Comparison of ENCODE assay signal across 1 cellular context in the genomic region with DNA sequence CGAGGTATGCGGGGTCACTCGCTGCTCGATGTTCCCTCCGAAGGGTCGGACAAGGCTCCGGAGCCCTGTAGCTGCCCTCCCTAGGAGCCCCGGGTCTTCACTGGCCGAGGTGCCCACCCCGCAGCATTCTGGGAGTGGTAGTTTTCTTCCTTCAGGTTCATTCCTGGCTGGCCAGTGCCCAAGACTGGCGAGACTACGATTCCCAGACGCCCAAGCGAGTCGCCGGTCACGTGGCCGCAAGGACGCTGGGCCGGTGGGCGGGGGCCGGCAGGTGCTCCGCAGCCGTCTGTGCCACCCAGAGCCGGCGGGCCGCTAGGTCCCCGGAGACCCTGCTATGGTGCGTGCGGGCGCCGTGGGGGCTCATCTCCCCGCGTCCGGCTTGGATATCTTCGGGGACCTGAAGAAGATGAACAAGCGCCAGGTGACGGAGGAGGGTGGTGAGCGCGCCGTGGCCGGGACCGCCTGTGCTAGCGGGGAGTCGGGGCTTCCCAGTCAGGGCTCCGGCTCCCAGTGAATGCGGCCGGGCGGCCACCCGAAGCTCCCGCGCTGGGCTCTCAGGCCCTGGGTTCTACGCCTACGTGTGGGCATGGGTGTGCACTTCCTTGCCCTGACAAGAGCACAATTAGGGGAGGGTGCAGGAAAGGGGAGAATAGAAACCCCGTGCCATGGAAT.
TF ChIP-seq lines count a peak whose summit lies in the region.

A gene (plus strand): TSS at position 270 of the 672 bp plus-strand sequence. CDS start 65 bp downstream, at position 335.

TF ChIP-seq in K562, 482 proteins besides CTCF, POLR2A, EP300 and RAD21 (continued from another document and continues in another):
- TF ChIP-seq HDAC2 (IDR thresholded peaks at IDR 0.05), result no peak
- no peak for TF ChIP-seq SP2 (IDR thresholded peaks at IDR 0.05; ENCODE audit: extremely low read depth, low read depth, low read length, poor library complexity, severe bottlenecking)
- no peak for TF ChIP-seq CBX2 (IDR thresholded peaks at IDR 0.05; ENCODE audit: insufficient read depth, low read length, poor library complexity, severe bottlenecking)
- TF ChIP-seq, protein P1, sequence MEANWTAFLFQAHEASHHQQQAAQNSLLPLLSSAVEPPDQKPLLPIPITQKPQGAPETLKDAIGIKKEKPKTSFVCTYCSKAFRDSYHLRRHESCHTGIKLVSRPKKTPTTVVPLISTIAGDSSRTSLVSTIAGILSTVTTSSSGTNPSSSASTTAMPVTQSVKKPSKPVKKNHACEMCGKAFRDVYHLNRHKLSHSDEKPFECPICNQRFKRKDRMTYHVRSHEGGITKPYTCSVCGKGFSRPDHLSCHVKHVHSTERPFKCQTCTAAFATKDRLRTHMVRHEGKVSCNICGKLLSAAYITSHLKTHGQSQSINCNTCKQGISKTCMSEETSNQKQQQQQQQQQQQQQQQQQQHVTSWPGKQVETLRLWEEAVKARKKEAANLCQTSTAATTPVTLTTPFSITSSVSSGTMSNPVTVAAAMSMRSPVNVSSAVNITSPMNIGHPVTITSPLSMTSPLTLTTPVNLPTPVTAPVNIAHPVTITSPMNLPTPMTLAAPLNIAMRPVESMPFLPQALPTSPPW (CRISPR knock-in tag; IDR thresholded peaks at IDR 0.05), result peak; percentile 74
- TF ChIP-seq ASH1L (IDR thresholded peaks at IDR 0.05; ENCODE audit: borderline replicate concordance, low read depth, partially characterized antibody), result no peak
- no peak for TF ChIP-seq HLTF (IDR thresholded peaks at IDR 0.05)
- no peak for TF ChIP-seq ZNF445 (CRISPR knock-in tag; IDR thresholded peaks at IDR 0.05; ENCODE audit: low read depth)
- TF ChIP-seq ZNF408 (CRISPR knock-in tag; IDR thresholded peaks at IDR 0.05; ENCODE audit: low read depth), result no peak
- TF ChIP-seq, protein P2, sequence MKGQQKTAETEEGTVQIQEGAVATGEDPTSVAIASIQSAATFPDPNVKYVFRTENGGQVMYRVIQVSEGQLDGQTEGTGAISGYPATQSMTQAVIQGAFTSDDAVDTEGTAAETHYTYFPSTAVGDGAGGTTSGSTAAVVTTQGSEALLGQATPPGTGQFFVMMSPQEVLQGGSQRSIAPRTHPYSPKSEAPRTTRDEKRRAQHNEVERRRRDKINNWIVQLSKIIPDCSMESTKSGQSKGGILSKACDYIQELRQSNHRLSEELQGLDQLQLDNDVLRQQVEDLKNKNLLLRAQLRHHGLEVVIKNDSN (CRISPR knock-in tag; IDR thresholded peaks at IDR 0.05), result peak; percentile 97
- TF ChIP-seq, protein P3, sequence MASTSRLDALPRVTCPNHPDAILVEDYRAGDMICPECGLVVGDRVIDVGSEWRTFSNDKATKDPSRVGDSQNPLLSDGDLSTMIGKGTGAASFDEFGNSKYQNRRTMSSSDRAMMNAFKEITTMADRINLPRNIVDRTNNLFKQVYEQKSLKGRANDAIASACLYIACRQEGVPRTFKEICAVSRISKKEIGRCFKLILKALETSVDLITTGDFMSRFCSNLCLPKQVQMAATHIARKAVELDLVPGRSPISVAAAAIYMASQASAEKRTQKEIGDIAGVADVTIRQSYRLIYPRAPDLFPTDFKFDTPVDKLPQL (IDR thresholded peaks at IDR 0.05; ENCODE audit: extremely low read depth, insufficient read length), result no peak
- no peak for TF ChIP-seq DACH1 (IDR thresholded peaks at IDR 0.05; ENCODE audit: partially characterized antibody)
- TF ChIP-seq ZNF121 (CRISPR knock-in tag; conservative IDR thresholded peaks at IDR 0.05), result no peak
- no peak for TF ChIP-seq HNRNPLL (IDR thresholded peaks at IDR 0.05; ENCODE audit: low read depth, low read length, poor library complexity, severe bottlenecking)
- TF ChIP-seq, protein P4, sequence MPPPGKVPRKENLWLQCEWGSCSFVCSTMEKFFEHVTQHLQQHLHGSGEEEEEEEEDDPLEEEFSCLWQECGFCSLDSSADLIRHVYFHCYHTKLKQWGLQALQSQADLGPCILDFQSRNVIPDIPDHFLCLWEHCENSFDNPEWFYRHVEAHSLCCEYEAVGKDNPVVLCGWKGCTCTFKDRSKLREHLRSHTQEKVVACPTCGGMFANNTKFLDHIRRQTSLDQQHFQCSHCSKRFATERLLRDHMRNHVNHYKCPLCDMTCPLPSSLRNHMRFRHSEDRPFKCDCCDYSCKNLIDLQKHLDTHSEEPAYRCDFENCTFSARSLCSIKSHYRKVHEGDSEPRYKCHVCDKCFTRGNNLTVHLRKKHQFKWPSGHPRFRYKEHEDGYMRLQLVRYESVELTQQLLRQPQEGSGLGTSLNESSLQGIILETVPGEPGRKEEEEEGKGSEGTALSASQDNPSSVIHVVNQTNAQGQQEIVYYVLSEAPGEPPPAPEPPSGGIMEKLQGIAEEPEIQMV (tag; conservative IDR thresholded peaks at IDR 0.05; ENCODE audit: low read depth), result no peak
- TF ChIP-seq ZNF124 (CRISPR knock-in tag; IDR thresholded peaks at IDR 0.05), result no peak
- TF ChIP-seq ZNF785 (CRISPR knock-in tag; IDR thresholded peaks at IDR 0.05), result no peak
- TF ChIP-seq, protein P5, sequence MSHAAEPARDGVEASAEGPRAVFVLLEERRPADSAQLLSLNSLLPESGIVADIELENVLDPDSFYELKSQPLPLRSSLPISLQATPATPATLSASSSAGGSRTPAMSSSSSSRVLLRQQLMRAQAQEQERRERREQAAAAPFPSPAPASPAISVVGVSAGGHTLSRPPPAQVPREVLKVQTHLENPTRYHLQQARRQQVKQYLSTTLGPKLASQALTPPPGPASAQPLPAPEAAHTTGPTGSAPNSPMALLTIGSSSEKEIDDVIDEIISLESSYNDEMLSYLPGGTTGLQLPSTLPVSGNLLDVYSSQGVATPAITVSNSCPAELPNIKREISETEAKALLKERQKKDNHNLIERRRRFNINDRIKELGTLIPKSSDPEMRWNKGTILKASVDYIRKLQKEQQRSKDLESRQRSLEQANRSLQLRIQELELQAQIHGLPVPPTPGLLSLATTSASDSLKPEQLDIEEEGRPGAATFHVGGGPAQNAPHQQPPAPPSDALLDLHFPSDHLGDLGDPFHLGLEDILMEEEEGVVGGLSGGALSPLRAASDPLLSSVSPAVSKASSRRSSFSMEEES (CRISPR knock-in tag; IDR thresholded peaks at IDR 0.05), result peak; percentile 91
- peak in 1 of 2 experiments; percentile 58; a peak in 1 of 4 replicates for TF ChIP-seq TEAD1 (CRISPR knock-in tag; IDR thresholded peaks at IDR 0.05)
- no peak for TF ChIP-seq GATA2 (CRISPR knock-in tag; IDR thresholded peaks at IDR 0.05)
- TF ChIP-seq WHSC1 (IDR thresholded peaks at IDR 0.05; ENCODE audit: low read length), result no peak
- no peak for TF ChIP-seq NFIX (CRISPR knock-in tag; IDR thresholded peaks at IDR 0.05; ENCODE audit: low read depth)
- no peak for TF ChIP-seq ZNF696 (CRISPR knock-in tag; conservative IDR thresholded peaks at IDR 0.05)
- TF ChIP-seq RB1 (IDR thresholded peaks at IDR 0.05; ENCODE audit: low read depth), result peak; percentile 38; the same call in 1 of the 2 replicates
- peak; percentile 76 for TF ChIP-seq RBBP5 (IDR thresholded peaks at IDR 0.05; ENCODE audit: borderline replicate concordance, insufficient read depth, low read length, poor library complexity, severe bottlenecking)
- no peak for TF ChIP-seq TAF7 (tag; IDR thresholded peaks at IDR 0.05)
- TF ChIP-seq HDGF (IDR thresholded peaks at IDR 0.05), result no peak
- TF ChIP-seq ZNF232 (CRISPR knock-in tag; IDR thresholded peaks at IDR 0.05), result no peak
- TF ChIP-seq, protein P6, sequence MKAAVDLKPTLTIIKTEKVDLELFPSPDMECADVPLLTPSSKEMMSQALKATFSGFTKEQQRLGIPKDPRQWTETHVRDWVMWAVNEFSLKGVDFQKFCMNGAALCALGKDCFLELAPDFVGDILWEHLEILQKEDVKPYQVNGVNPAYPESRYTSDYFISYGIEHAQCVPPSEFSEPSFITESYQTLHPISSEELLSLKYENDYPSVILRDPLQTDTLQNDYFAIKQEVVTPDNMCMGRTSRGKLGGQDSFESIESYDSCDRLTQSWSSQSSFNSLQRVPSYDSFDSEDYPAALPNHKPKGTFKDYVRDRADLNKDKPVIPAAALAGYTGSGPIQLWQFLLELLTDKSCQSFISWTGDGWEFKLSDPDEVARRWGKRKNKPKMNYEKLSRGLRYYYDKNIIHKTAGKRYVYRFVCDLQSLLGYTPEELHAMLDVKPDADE (conservative IDR thresholded peaks at IDR 0.05; ENCODE audit: control insufficient read depth, low read depth, low read length), result peak; percentile 83
- TF ChIP-seq ARHGAP35 (IDR thresholded peaks at IDR 0.05; ENCODE audit: partially characterized antibody), result no peak
- no peak for TF ChIP-seq CBFA2T3 (IDR thresholded peaks at IDR 0.05)
- no peak for TF ChIP-seq ETV6 (IDR thresholded peaks at IDR 0.05; ENCODE audit: borderline replicate concordance in 1 of 2, low read depth in 2 of 2, low read length in 1 of 2)
- no peak for TF ChIP-seq ETV6 (CRISPR knock-in tag; IDR thresholded peaks at IDR 0.05; ENCODE audit: borderline replicate concordance)
- TF ChIP-seq OTX1 (CRISPR knock-in tag; IDR thresholded peaks at IDR 0.05), result no peak
- no peak for TF ChIP-seq KLF6 (CRISPR knock-in tag; IDR thresholded peaks at IDR 0.05; ENCODE audit: borderline replicate concordance)
- no peak for TF ChIP-seq ZNF507 (tag; conservative IDR thresholded peaks at IDR 0.05)
- TF ChIP-seq SAP30 (IDR thresholded peaks at IDR 0.05; ENCODE audit: borderline replicate concordance, insufficient read depth, low read depth, low read length, poor library complexity, severe bottlenecking), result peak; percentile 55
- no peak for TF ChIP-seq BRD9 (IDR thresholded peaks at IDR 0.05; ENCODE audit: low read depth, partially characterized antibody)
- TF ChIP-seq FOXA1 (IDR thresholded peaks at IDR 0.05; ENCODE audit: borderline replicate concordance), result no peak
- TF ChIP-seq PRPF4 (IDR thresholded peaks at IDR 0.05; ENCODE audit: insufficient read depth, low read depth, low read length, poor library complexity, severe bottlenecking), result no peak
- TF ChIP-seq, protein P7, sequence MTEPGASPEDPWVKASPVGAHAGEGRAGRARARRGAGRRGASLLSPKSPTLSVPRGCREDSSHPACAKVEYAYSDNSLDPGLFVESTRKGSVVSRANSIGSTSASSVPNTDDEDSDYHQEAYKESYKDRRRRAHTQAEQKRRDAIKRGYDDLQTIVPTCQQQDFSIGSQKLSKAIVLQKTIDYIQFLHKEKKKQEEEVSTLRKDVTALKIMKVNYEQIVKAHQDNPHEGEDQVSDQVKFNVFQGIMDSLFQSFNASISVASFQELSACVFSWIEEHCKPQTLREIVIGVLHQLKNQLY (CRISPR knock-in tag; conservative IDR thresholded peaks at IDR 0.05), result no peak
- peak; percentile 31; the same call in 1 of the 2 replicates for TF ChIP-seq NFIC (IDR thresholded peaks at IDR 0.05)
- no peak for TF ChIP-seq TAF9B (IDR thresholded peaks at IDR 0.05; ENCODE audit: partially characterized antibody)
- TF ChIP-seq ZNF384 (IDR thresholded peaks at IDR 0.05; ENCODE audit: low read depth, low read length), result no peak
- 0 out of 4 replicates have a peak, but pooled peaks of 1 of the 2 experiments have one; percentile 65 for TF ChIP-seq SIN3A (IDR thresholded peaks at IDR 0.05; ENCODE audit: borderline replicate concordance in 2 of 2, control insufficient read depth in 1 of 2, low read depth in 2 of 2, low read length in 2 of 2)
- TF ChIP-seq NFE2 (IDR thresholded peaks at IDR 0.05; ENCODE audit: low read depth), result peak; percentile 83
- peak; percentile 72 for TF ChIP-seq DIDO1 (tag; IDR thresholded peaks at IDR 0.05; ENCODE audit: low read depth)
- no peak for TF ChIP-seq FOS (IDR thresholded peaks at IDR 0.05; ENCODE audit: extremely low read depth, insufficient read length)
- peak; percentile 42 for TF ChIP-seq C11orf30 (IDR thresholded peaks at IDR 0.05; ENCODE audit: low read depth)
- TF ChIP-seq, protein P8, sequence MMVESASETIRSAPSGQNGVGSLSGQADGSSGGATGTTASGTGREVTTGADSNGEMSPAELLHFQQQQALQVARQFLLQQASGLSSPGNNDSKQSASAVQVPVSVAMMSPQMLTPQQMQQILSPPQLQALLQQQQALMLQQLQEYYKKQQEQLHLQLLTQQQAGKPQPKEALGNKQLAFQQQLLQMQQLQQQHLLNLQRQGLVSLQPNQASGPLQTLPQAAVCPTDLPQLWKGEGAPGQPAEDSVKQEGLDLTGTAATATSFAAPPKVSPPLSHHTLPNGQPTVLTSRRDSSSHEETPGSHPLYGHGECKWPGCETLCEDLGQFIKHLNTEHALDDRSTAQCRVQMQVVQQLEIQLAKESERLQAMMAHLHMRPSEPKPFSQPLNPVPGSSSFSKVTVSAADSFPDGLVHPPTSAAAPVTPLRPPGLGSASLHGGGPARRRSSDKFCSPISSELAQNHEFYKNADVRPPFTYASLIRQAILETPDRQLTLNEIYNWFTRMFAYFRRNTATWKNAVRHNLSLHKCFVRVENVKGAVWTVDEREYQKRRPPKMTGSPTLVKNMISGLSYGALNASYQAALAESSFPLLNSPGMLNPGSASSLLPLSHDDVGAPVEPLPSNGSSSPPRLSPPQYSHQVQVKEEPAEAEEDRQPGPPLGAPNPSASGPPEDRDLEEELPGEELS (CRISPR knock-in tag; IDR thresholded peaks at IDR 0.05; ENCODE audit: borderline replicate concordance), result no peak
- no peak for TF ChIP-seq ZNF444 (CRISPR knock-in tag; IDR thresholded peaks at IDR 0.05)
- no peak for TF ChIP-seq ZNF146 (CRISPR knock-in tag; IDR thresholded peaks at IDR 0.05; ENCODE audit: unreplicated experiment)
- no peak for TF ChIP-seq ZKSCAN8 (CRISPR knock-in tag; IDR thresholded peaks at IDR 0.05)
- TF ChIP-seq SMARCB1 (IDR thresholded peaks at IDR 0.05; ENCODE audit: insufficient read length, low read depth), result no peak
- 0 out of 2 replicates have a peak, but pooled peaks have one; percentile 43 for TF ChIP-seq GABPB1 (CRISPR knock-in tag; IDR thresholded peaks at IDR 0.05)
- TF ChIP-seq, protein P9, sequence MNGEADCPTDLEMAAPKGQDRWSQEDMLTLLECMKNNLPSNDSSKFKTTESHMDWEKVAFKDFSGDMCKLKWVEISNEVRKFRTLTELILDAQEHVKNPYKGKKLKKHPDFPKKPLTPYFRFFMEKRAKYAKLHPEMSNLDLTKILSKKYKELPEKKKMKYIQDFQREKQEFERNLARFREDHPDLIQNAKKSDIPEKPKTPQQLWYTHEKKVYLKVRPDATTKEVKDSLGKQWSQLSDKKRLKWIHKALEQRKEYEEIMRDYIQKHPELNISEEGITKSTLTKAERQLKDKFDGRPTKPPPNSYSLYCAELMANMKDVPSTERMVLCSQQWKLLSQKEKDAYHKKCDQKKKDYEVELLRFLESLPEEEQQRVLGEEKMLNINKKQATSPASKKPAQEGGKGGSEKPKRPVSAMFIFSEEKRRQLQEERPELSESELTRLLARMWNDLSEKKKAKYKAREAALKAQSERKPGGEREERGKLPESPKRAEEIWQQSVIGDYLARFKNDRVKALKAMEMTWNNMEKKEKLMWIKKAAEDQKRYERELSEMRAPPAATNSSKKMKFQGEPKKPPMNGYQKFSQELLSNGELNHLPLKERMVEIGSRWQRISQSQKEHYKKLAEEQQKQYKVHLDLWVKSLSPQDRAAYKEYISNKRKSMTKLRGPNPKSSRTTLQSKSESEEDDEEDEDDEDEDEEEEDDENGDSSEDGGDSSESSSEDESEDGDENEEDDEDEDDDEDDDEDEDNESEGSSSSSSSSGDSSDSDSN (IDR thresholded peaks at IDR 0.05; ENCODE audit: borderline replicate concordance in 1 of 2, low read depth in 2 of 2, low read length in 2 of 2), result no peak
- no peak for TF ChIP-seq EWSR1 (IDR thresholded peaks at IDR 0.05; ENCODE audit: borderline replicate concordance, low read depth, partially characterized antibody)
- TF ChIP-seq EGR1 (conservative IDR thresholded peaks at IDR 0.05), result peak; percentile 61
- no peak for TF ChIP-seq ZFX (CRISPR knock-in tag; IDR thresholded peaks at IDR 0.05)
